8 cellular contexts compared by ENCODE assay signal in the genomic region with DNA sequence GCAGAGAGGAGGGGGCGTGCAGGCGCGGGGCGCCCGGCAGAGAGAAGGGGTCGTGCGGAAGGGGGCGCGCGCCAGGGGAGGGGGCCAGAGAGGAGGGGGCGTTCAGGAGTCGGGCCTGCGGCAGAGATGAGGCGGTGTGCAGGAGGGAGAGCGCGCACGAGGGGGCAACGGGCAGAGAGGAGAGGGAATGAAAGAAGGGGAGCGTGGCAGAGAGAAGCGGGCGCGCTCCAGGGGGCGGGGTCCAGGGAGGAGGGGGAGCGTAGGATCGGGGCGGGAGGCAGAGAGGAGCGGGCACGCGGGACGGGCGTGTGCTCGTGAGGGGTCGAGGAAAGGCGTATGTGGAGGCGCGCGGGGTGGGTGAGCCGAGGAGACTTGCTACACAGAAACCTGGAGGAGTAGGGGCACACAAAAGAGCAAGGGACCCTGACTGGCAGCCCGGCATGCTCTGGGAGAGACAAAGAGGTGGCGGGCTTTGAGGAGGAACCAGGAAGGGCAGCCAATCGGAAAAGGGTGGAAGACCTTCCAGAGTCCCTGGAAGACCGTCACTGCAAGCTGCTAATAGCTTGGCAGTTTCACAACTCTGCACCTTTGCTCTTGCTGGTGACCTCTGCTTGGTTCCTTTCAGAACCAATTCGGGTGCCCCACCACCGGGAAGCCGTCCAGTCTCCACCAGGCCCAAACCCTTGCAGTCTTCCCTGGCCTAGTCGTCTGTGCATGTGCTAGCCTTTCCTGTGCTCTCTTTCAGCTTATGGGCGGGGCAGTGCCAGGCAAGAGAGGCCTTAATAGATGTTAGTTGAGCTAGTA. TPM values are rescaled to one million over a fixed set of nuclear protein-coding genes. Genes with fewer than 3 reads are reported as not detected.
DNase-seq lines count a peak whose midpoint lies in the region; ATAC-seq and TF ChIP-seq lines count a peak whose summit lies in the region.

No MANE protein-coding gene starts in this region.

- DNase-seq in ELF-1 (ENCODE audit: low read depth, low spot score) (peak; percentile 39), RWPE2 (ENCODE audit: low spot score) (no peak), heart left ventricle (peak in 1 of 5 donors; percentile 15), psoas muscle (no peak), NCI-H2196 (lab: John Stamatoyannopoulos, UW; ENCODE audit: unreplicated experiment) (no peak), NCI-H1694 treated with DMSO at 0.1 percent for 48 hours (lab: John Stamatoyannopoulos, UW) (no peak)
- no peak for DNase-seq in effector CD4-positive, alpha-beta T cell
- DNase-seq in NK-92 treated with Interleukin-12 subunit alpha and Interleukin-12 subunit beta, amount 100 ng/mL, for 24 hours (lab: John Stamatoyannopoulos, UW): no peak

- H3K36me3 ChIP-seq in RWPE2 (ENCODE audit: low read depth) (no peaks in the 10 kb centered on the region), heart left ventricle (no peaks in the 10 kb centered on the region), psoas muscle (ENCODE audit: insufficient read depth in 1 of 2, low read depth in 1 of 2) (no peaks in the 10 kb centered on the region)

- no peaks in the 10 kb centered on the region for H3K4me1 ChIP-seq in RWPE2 (ENCODE audit: insufficient read depth, poor library complexity, severe bottlenecking)
- H3K4me1 ChIP-seq in heart left ventricle: peaks cover 0 to 13% (median 5%) of the 10 kb centered on the region in 12 donors
- H3K4me1 ChIP-seq in psoas muscle: peaks cover 2% of the 10 kb centered on the region

- TF ChIP-seq CTCF in RWPE2 (IDR thresholded peaks at IDR 0.05; ENCODE audit: poor library complexity, severe bottlenecking) (no peak), heart left ventricle (IDR thresholded peaks at IDR 0.05) (no peak), psoas muscle (IDR thresholded peaks at IDR 0.05) (no peak)

- ATAC-seq in RWPE2 (ENCODE audit: low read depth) (peak; percentile 28; the same call in 2 of the 3 replicates), heart left ventricle (peak in 2 of 4 donors; percentile 27 to 47), psoas muscle (peak in 1 of 4 donors; percentile 13)

- H3K4me3 ChIP-seq in RWPE2 (ENCODE audit: severe bottlenecking): no peak overlapping the region
- peak overlapping the region in 10 of 12 donors; percentile 17 to 49 (median 44) for H3K4me3 ChIP-seq in heart left ventricle
- peak overlapping the region; percentile 58 for H3K4me3 ChIP-seq in psoas muscle

- H3K27ac ChIP-seq in RWPE2 (ENCODE audit: poor library complexity, severe bottlenecking) (no peak overlapping the region), heart left ventricle (no peak overlapping the region), psoas muscle (no peak overlapping the region)

- H3K9me3 ChIP-seq in RWPE2 (ENCODE audit: severe bottlenecking): no peaks in the 10 kb centered on the region
- no peaks in the 10 kb centered on the region for H3K9me3 ChIP-seq in heart left ventricle
- no peaks in the 10 kb centered on the region for H3K9me3 ChIP-seq in psoas muscle

- TF ChIP-seq POLR2A in heart left ventricle (IDR thresholded peaks at IDR 0.05): no peak

- H3K27me3 ChIP-seq in RWPE2 (ENCODE audit: insufficient read depth, poor library complexity, severe bottlenecking) (peaks cover 7% of the 10 kb centered on the region), heart left ventricle (peaks cover 3 to 34% (median 14%) of the 10 kb centered on the region in 9 donors), psoas muscle (ENCODE audit: insufficient read depth in 3 of 3, low read length in 2 of 3) (peaks cover 0 to 44% (median 10%) of the 10 kb centered on the region in 3 donors)

- intact Hi-C loops in heart left ventricle (cut with DNase I) (no loop called here), psoas muscle (cut with DNase I) (no loop called here)

- WGBS in heart left ventricle, 4 donors: 7 to 9% (median 8%) methylated on average over 44 to 47 of the region's 47 CpGs
- 9 to 11% (median 9%) methylated on average over 33 to 47 of the region's 47 CpGs for WGBS in psoas muscle, 3 donors

RNA-seq across cellular contexts. Expression of gene DYDC2, which starts 0.6 kb away (rescaled TPM):
- not detected for total RNA-seq in heart left ventricle
- polyA plus RNA-seq in heart left ventricle: not detected
- total RNA-seq in psoas muscle: not detected
- polyA plus RNA-seq in psoas muscle: not detected

RNA-seq across cellular contexts. Expression of gene DYDC1, which starts 0.6 kb away (rescaled TPM):
- total RNA-seq in heart left ventricle (not detected), psoas muscle (not detected)
- polyA plus RNA-seq in heart left ventricle (not detected), psoas muscle (not detected)

RNA-seq across cellular contexts. Expression of gene PRXL2A, which starts 51.1 kb away (rescaled TPM):
- total RNA-seq in heart left ventricle (100 to 1,000 TPM in 1 of 9 donors, 10 to 100 TPM in 8; 63.9 to 123 (median 78.6) TPM), psoas muscle (10 to 100 TPM; 34.2 to 51.8 (median 41.4) TPM)
- polyA plus RNA-seq in heart left ventricle (10 to 100 TPM; 69.9 to 74.4 TPM), psoas muscle (10 to 100 TPM; 19.0 to 39.9 (median 28.4) TPM)
